In genomic region chr12:27554003-27554402, GRCh38 we compare ENCODE assay signal across 14 cellular contexts. TPM values are rescaled to one million over a fixed set of nuclear protein-coding genes. Genes with fewer than 3 reads are reported as not detected.
DNase-seq lines count a peak whose midpoint lies in the region; ATAC-seq and TF ChIP-seq lines count a peak whose summit lies in the region.
"Had no signal": no experiment of that assay in that cellular context is flagged by ENCODE, and none has a peak within 500 bp of the region (broad histone marks: within the 10 kb centered on the region; RNA-seq: fewer than 3 reads in every experiment).

No MANE protein-coding gene starts in this region.

- no peak overlapping the region for H3K9ac ChIP-seq in parathyroid adenoma
- H3K9ac ChIP-seq: neural progenitor cell had no signal

- no peak overlapping the region for H2AFZ ChIP-seq in parathyroid adenoma
- H2AFZ ChIP-seq: neural progenitor cell had no signal

- H3K27ac Mint-ChIP-seq in activated CD4-positive, alpha-beta memory T cell treated with anti-CD3 and anti-CD28 coated beads, Interleukin-2, amount 10 ng/mL, durations not matched to agents 7 days and 5 days: no peak overlapping the region
- H3K27ac Mint-ChIP-seq: neural progenitor cell; stimulated activated effector memory CD8-positive, alpha-beta T cell treated with anti-CD3 and anti-CD28 coated beads, Interleukin-12 subunit alpha, Interleukin-12 subunit beta, amount 100 ng/mL, for 72 hours had no signal

- no peak for ATAC-seq in upper lobe of right lung

- H3K9me3 ChIP-seq in parathyroid adenoma (ENCODE audit: control insufficient read depth, low read length): no peaks in the 10 kb centered on the region
- no peaks in the 10 kb centered on the region for H3K9me3 ChIP-seq in upper lobe of right lung

- CTCF ChIA-PET in activated CD4-positive, alpha-beta memory T cell treated with anti-CD3 and anti-CD28 coated beads, Interleukin-2, amount 10 ng/mL, durations not matched to agents 7 days and 5 days (lab: Charles Lee): no interaction called here

- H3K27me3 ChIP-seq in parathyroid adenoma (ENCODE audit: control insufficient read depth, insufficient read depth, low read length): no peaks in the 10 kb centered on the region
- no peaks in the 10 kb centered on the region for H3K27me3 ChIP-seq in upper lobe of right lung
- H3K27me3 ChIP-seq: neural progenitor cell had no signal

- peak; percentile 9 for DNase-seq in DMS 273 (lab: John Stamatoyannopoulos, UW; ENCODE audit: unreplicated experiment)
- no peak for DNase-seq in DMS 273 treated with DMSO at 0.1 percent for 48 hours (lab: John Stamatoyannopoulos, UW)
- DNase-seq in fibroblast of the aortic adventitia (ENCODE audit: low read depth): no peak
- DNase-seq in upper lobe of right lung: no peak
- DNase-seq in kidney tubule cell (ENCODE audit: low spot score): no peak
- DNase-seq in DMS114 treated with DMSO at 0.1 percent for 48 hours (lab: John Stamatoyannopoulos, UW; ENCODE audit: unreplicated experiment): no peak
- DNase-seq in activated CD4-positive, alpha-beta memory T cell treated with anti-CD3 and anti-CD28 coated beads, Interleukin-2, amount 10 ng/mL, durations not matched to agents 7 days and 5 days: no peak
- DNase-seq: NCI-H1417; NCI-H524 treated with DMSO at 0.1 percent for 48 hours; stimulated activated CD4-positive, alpha-beta T cell treated with anti-CD3 and anti-CD28 coated beads, Interleukin-1b, Interleukin-23, amount 100 ng/mL, for 48 hours had no signal

- no peak overlapping the region for H3K4me3 Mint-ChIP-seq in activated CD4-positive, alpha-beta memory T cell treated with anti-CD3 and anti-CD28 coated beads, Interleukin-2, amount 10 ng/mL, durations not matched to agents 7 days and 5 days
- H3K4me3 Mint-ChIP-seq: neural progenitor cell; stimulated activated effector memory CD8-positive, alpha-beta T cell treated with anti-CD3 and anti-CD28 coated beads, Interleukin-12 subunit alpha, Interleukin-12 subunit beta, amount 100 ng/mL, for 72 hours had no signal

- H3K4me1 ChIP-seq in parathyroid adenoma (peaks cover 11% of the 10 kb centered on the region), upper lobe of right lung (peaks cover 48% of the 10 kb centered on the region)

- H3K27me3 Mint-ChIP-seq in activated CD4-positive, alpha-beta memory T cell treated with anti-CD3 and anti-CD28 coated beads, Interleukin-2, amount 10 ng/mL, durations not matched to agents 7 days and 5 days: peaks cover 16% of the 10 kb centered on the region

- H3K4me3 ChIP-seq in fibroblast of the aortic adventitia (ENCODE audit: low read depth, low read length) (peak overlapping the region; percentile 43), parathyroid adenoma (ENCODE audit: low read depth, low read length) (no peak overlapping the region), upper lobe of right lung (no peak overlapping the region)
- H3K4me3 ChIP-seq: neural progenitor cell had no signal

- H3K79me2 ChIP-seq in parathyroid adenoma: peaks cover 5% of the 10 kb centered on the region

- no peak for TF ChIP-seq CTCF in fibroblast of the aortic adventitia (IDR thresholded peaks at IDR 0.05; ENCODE audit: insufficient read depth, low read length)
- no peak for TF ChIP-seq CTCF in parathyroid adenoma (IDR thresholded peaks at IDR 0.05)
- no peak for TF ChIP-seq CTCF in upper lobe of right lung (IDR thresholded peaks at IDR 0.05)

- H3K36me3 ChIP-seq in parathyroid adenoma (ENCODE audit: control insufficient read depth, insufficient read depth, low read length) (no peaks in the 10 kb centered on the region), upper lobe of right lung (no peaks in the 10 kb centered on the region)
- H3K36me3 ChIP-seq: neural progenitor cell had no signal

- H3K4me1 Mint-ChIP-seq in activated CD4-positive, alpha-beta memory T cell treated with anti-CD3 and anti-CD28 coated beads, Interleukin-2, amount 10 ng/mL, durations not matched to agents 7 days and 5 days: peaks cover 14% of the 10 kb centered on the region

- no peaks in the 10 kb centered on the region for H3K9me3 Mint-ChIP-seq in activated CD4-positive, alpha-beta memory T cell treated with anti-CD3 and anti-CD28 coated beads, Interleukin-2, amount 10 ng/mL, durations not matched to agents 7 days and 5 days
- H3K9me3 Mint-ChIP-seq: stimulated activated effector memory CD8-positive, alpha-beta T cell treated with anti-CD3 and anti-CD28 coated beads, Interleukin-12 subunit alpha, Interleukin-12 subunit beta, amount 100 ng/mL, for 72 hours had no signal

- POLR2A ChIA-PET in activated CD4-positive, alpha-beta memory T cell treated with anti-CD3 and anti-CD28 coated beads, Interleukin-2, amount 10 ng/mL, durations not matched to agents 7 days and 5 days (lab: Charles Lee): no interaction called here

- H3K27ac ChIP-seq in parathyroid adenoma: peak overlapping the region; percentile 26
- H3K27ac ChIP-seq in upper lobe of right lung: peak overlapping the region; percentile 39
- H3K27ac ChIP-seq: 22Rv1, neural progenitor cell had no signal

- intact Hi-C loops in upper lobe of right lung (cut with DNase I): no loop called here

- no peak overlapping the region for H3K4me2 ChIP-seq in parathyroid adenoma (ENCODE audit: low read length)
- H3K4me2 ChIP-seq: neural progenitor cell had no signal

- H3K36me3 Mint-ChIP-seq in activated CD4-positive, alpha-beta memory T cell treated with anti-CD3 and anti-CD28 coated beads, Interleukin-2, amount 10 ng/mL, durations not matched to agents 7 days and 5 days (ENCODE audit: low read depth): no peaks in the 10 kb centered on the region
- H3K36me3 Mint-ChIP-seq: stimulated activated effector memory CD8-positive, alpha-beta T cell treated with anti-CD3 and anti-CD28 coated beads, Interleukin-12 subunit alpha, Interleukin-12 subunit beta, amount 100 ng/mL, for 72 hours had no signal

RNA-seq across cellular contexts. Expression of gene PPFIBP1, which starts 30.0 kb away (rescaled TPM):
- total RNA-seq in fibroblast of the aortic adventitia (ENCODE audit: low replicate concordance) (131 and 211 TPM in 2 replicates), upper lobe of right lung (136 TPM)
- 1 to 10 TPM; 7.3 to 9.7 TPM for total RNA-seq in activated CD4-positive, alpha-beta memory T cell treated with anti-CD3 and anti-CD28 coated beads, Interleukin-2, amount 10 ng/mL, durations not matched to agents 7 days and 5 days

Comparison
In these comparisons a context has a peak if more than half of its experiments do, and no peak if none do; other contexts are left out.
1. RNA of gene PPFIBP1, which starts 30.0 kb away (total RNA-seq): 136 TPM in upper lobe of right lung (single experiment) and 131 to 211 TPM in fibroblast of the aortic adventitia; 7.3 to 9.7 TPM in activated CD4-positive, alpha-beta memory T cell treated with anti-CD3 and anti-CD28 coated beads, Interleukin-2, amount 10 ng/mL, durations not matched to agents 7 days and 5 days; every median in the first group is over 10 times any median in the second.